ENCODE assay signal across 8 cellular contexts in genomic region chr17:75034236-75034908, GRCh38. TPM values are rescaled to one million over a fixed set of nuclear protein-coding genes. Genes with fewer than 3 reads are reported as not detected.
DNase-seq lines count a peak whose midpoint lies in the region; ATAC-seq and TF ChIP-seq lines count a peak whose summit lies in the region.

No MANE protein-coding gene starts in this region.

- dilution Hi-C loops in IMR-90 (cut with HindIII; ENCODE audit: low sequenced_read_pairs, unreplicated experiment), result no loop called here

- in situ Hi-C loops in IMR-90 (cut with MboI; ENCODE audit: low sequenced_read_pairs), result no loop called here

- no peaks in the 10 kb centered on the region for H3K27me3 ChIP-seq in CD4-positive, CD25-positive, alpha-beta regulatory T cell (ENCODE audit: control insufficient read depth, insufficient read depth, low read length)
- H3K27me3 ChIP-seq in IMR-90 (ENCODE audit: control insufficient read depth, insufficient read depth, low read length), result no peaks in the 10 kb centered on the region
- no peaks in the 10 kb centered on the region for H3K27me3 ChIP-seq in mucosa of rectum (ENCODE audit: control insufficient read depth in 2 of 2, insufficient read depth in 2 of 2, low read length in 2 of 2)

- peak overlapping the region; percentile 90 for H2AK9ac ChIP-seq in IMR-90 (replicated peaks; ENCODE audit: low read depth, low read length, poor library complexity)

- peak overlapping the region; percentile 100 for H2AFZ ChIP-seq in IMR-90 (replicated peaks; ENCODE audit: low read length, poor library complexity)

- H3K79me1 ChIP-seq in IMR-90 (ENCODE audit: low read depth in 1 of 2, low read length in 2 of 2), result peaks cover 0 to 4% of the 10 kb centered on the region in 2 experiments; a peak in 1 of 4 replicates

- H3K9ac ChIP-seq in IMR-90 (ENCODE audit: low read depth, low read length) (peak overlapping the region; percentile 71), mucosa of rectum (ENCODE audit: low read depth in 1 of 2, low read length in 2 of 2) (peak overlapping the region; percentile 71 to 81)

- peaks cover 14 to 65% (median 33%) of the 10 kb centered on the region in 4 donors for H3K4me1 Mint-ChIP-seq in CD4-positive, CD25-positive, alpha-beta regulatory T cell

- H2BK120ac ChIP-seq in IMR-90 (ENCODE audit: low read depth, low read length), result peak overlapping the region; percentile 77

- H2BK20ac ChIP-seq in IMR-90 (ENCODE audit: low read depth, low read length), result peak overlapping the region; percentile 10; the same call in 1 of the 2 replicates

- H3K4me3 ChIP-seq in CD4-positive, CD25-positive, alpha-beta regulatory T cell (ENCODE audit: low read depth, low read length), result peak overlapping the region; percentile 65
- H3K4me3 ChIP-seq in IMR-90 (ENCODE audit: insufficient read depth, low read depth, low read length) (peak overlapping the region; percentile 70), mucosa of rectum (ENCODE audit: low read length in 2 of 2) (peak overlapping the region; percentile 78 to 79)

- TF ChIP-seq POLR2A in IMR-90 (IDR thresholded peaks at IDR 0.05; ENCODE audit: low read depth, low read length), result no peak
- TF ChIP-seq POLR2A in erythroblast (IDR thresholded peaks at IDR 0.05; ENCODE audit: low read length), result peak; percentile 13

- peak overlapping the region; percentile 2; the same call in 1 of the 2 replicates for H3K18ac ChIP-seq in IMR-90 (ENCODE audit: low read depth, low read length)

- peaks cover 2% of the 10 kb centered on the region for H3K36me3 ChIP-seq in CD4-positive, CD25-positive, alpha-beta regulatory T cell (ENCODE audit: control insufficient read depth, insufficient read depth, low read length)
- H3K36me3 ChIP-seq in IMR-90 (ENCODE audit: control insufficient read depth, insufficient read depth, low read length) (peaks cover 7% of the 10 kb centered on the region), mucosa of rectum (ENCODE audit: control insufficient read depth in 2 of 2, insufficient read depth in 2 of 2, low read length in 2 of 2) (peaks cover 6 to 12% of the 10 kb centered on the region in 2 donors)

- peak overlapping the region; percentile 2; the same call in 1 of the 2 replicates for H4K5ac ChIP-seq in IMR-90 (ENCODE audit: low read depth, low read length)

- peak overlapping the region; percentile 84 for H3K23ac ChIP-seq in IMR-90 (ENCODE audit: low read depth, low read length)

- H4K91ac ChIP-seq in IMR-90 (ENCODE audit: insufficient read depth, low read depth, low read length), result peak overlapping the region; percentile 62

- 0% methylated on average over 23 of the region's 43 CpGs; no CpG with 5 or more reads in 1 of the 2 experiments for WGBS in IMR-90 (ENCODE audit: extremely low coverage in 2 of 2, insufficient read length in 1 of 2), 2 experiments

- peak overlapping the region in 1 of 2 experiments; percentile 87; a peak in 2 of 4 replicates for H4K8ac ChIP-seq in IMR-90 (ENCODE audit: low read depth in 2 of 2, low read length in 2 of 2)

- H2BK15ac ChIP-seq in IMR-90 (ENCODE audit: low read depth, low read length), result peak overlapping the region; percentile 11; the same call in 1 of the 3 replicates

- H3K36me3 Mint-ChIP-seq in CD4-positive, CD25-positive, alpha-beta regulatory T cell, result peaks cover 10% of the 10 kb centered on the region

- no TSS peak for BruUV-seq in IMR-90 (replicated peaks; lab: Mats Ljungman, UMichigan)

- H3K56ac ChIP-seq in IMR-90 (ENCODE audit: extremely low read depth, insufficient read depth, low read length), result peak overlapping the region; percentile 72

- H2BK5ac ChIP-seq in IMR-90 (ENCODE audit: low read depth, low read length, poor library complexity, severe bottlenecking), result peak overlapping the region; percentile 77

- CTCF ChIA-PET in IMR-90 (lab: Yijun Ruan, JAX), result interaction anchor here (0.9 to 1.5 kb wide), 3 partner anchors 15 to 80 kb away, joined by 3 to 4 read pairs (median 3); no protein-coding TSS in a partner anchor

- TF ChIP-seq CTCF in IMR-90 (conservative IDR thresholded peaks at IDR 0.05; ENCODE audit: low read depth, low read length), result no peak

- H4K20me1 ChIP-seq in IMR-90 (ENCODE audit: insufficient read depth, low read length), result peaks cover 10% of the 10 kb centered on the region

- peak overlapping the region; percentile 67 for H3K4ac ChIP-seq in IMR-90 (ENCODE audit: low read depth, low read length)

- peak; percentile 60 to 87 (median 80) for DNase-seq in CD4-positive, CD25-positive, alpha-beta regulatory T cell
- DNase-seq in IMR-90, result peak; percentile 85
- DNase-seq in OCI-M1 (lab: John Stamatoyannopoulos, UW), result peak; percentile 98
- DNase-seq in activated T-cell treated with anti-CD3 and anti-CD28 coated beads, Interleukin-2, amount 50 U/mL, for 1 hour, result peak; percentile 82
- peak; percentile 95 to 96 for DNase-seq in erythroblast (lab: John Stamatoyannopoulos, UW)
- DNase-seq in stimulated activated CD8-positive, alpha-beta memory T cell treated with anti-CD3 and anti-CD28 coated beads, Interleukin-4, amount 100 ng/mL, for 1 hour (ENCODE audit: low read depth in 2 of 2, low spot score in 1 of 2), result peak; percentile 57

- H3K27me3 Mint-ChIP-seq in CD4-positive, CD25-positive, alpha-beta regulatory T cell, result peaks cover 33% of the 10 kb centered on the region

- no peaks in the 10 kb centered on the region for H3K9me3 ChIP-seq in CD4-positive, CD25-positive, alpha-beta regulatory T cell (ENCODE audit: control insufficient read depth in 2 of 2, low read length in 2 of 2)
- H3K9me3 ChIP-seq in IMR-90 (ENCODE audit: control insufficient read depth, insufficient read depth, low read length), result peaks cover 4% of the 10 kb centered on the region; the same call in 1 of the 2 replicates
- no peaks in the 10 kb centered on the region for H3K9me3 ChIP-seq in mucosa of rectum (ENCODE audit: control insufficient read depth in 2 of 2, low read length in 2 of 2)

- H2AK5ac ChIP-seq in IMR-90 (ENCODE audit: low read depth, low read length), result peak overlapping the region; percentile 5; the same call in 1 of the 2 replicates

- H3K4me1 ChIP-seq in CD4-positive, CD25-positive, alpha-beta regulatory T cell (ENCODE audit: control insufficient read depth, insufficient read depth, low read length, poor library complexity, severe bottlenecking), result peaks cover 48% of the 10 kb centered on the region
- H3K4me1 ChIP-seq in IMR-90 (ENCODE audit: control insufficient read depth, insufficient read depth, low read length), result peaks cover 2% of the 10 kb centered on the region
- peaks cover 28 to 34% of the 10 kb centered on the region in 2 donors for H3K4me1 ChIP-seq in mucosa of rectum (ENCODE audit: control insufficient read depth in 2 of 2, insufficient read depth in 2 of 2, low read length in 2 of 2)

- H3K9me1 ChIP-seq in IMR-90 (ENCODE audit: insufficient read depth, low read length), result peaks cover 13% of the 10 kb centered on the region; the same call in 1 of the 2 replicates

- peak overlapping the region; percentile 93 to 96 (median 95) for H3K4me3 Mint-ChIP-seq in CD4-positive, CD25-positive, alpha-beta regulatory T cell

- peak overlapping the region; percentile 97 to 99 (median 99) for H3K27ac Mint-ChIP-seq in CD4-positive, CD25-positive, alpha-beta regulatory T cell

- ATAC-seq in CD4-positive, CD25-positive, alpha-beta regulatory T cell (ENCODE audit: low read depth in 2 of 2), result peak; percentile 24 to 31
- ATAC-seq in GM21390 (IDR thresholded peaks at IDR 0.05; ENCODE audit: unreplicated experiment) (peak; percentile 50), IMR-90 (ENCODE audit: low read depth) (peak; percentile 61)

- TF ChIP-seq RAD21 in IMR-90 (IDR thresholded peaks at IDR 0.05; ENCODE audit: low read length), result no peak

- H3K4me2 ChIP-seq in IMR-90 (ENCODE audit: low read depth, low read length), result peak overlapping the region; percentile 73

- H3K9me3 Mint-ChIP-seq in CD4-positive, CD25-positive, alpha-beta regulatory T cell, result peaks cover 0 to 9% (median 0%) of the 10 kb centered on the region in 7 donors

- intact Hi-C loops in IMR-90 (cut with micrococcal nuclease), result no loop called here

- H3K14ac ChIP-seq in IMR-90 (replicated peaks; ENCODE audit: low read depth, low read length), result peak overlapping the region; percentile 91

- peak overlapping the region; percentile 67 for H3K27ac ChIP-seq in CD4-positive, CD25-positive, alpha-beta regulatory T cell (ENCODE audit: insufficient read depth, low read length, poor library complexity, severe bottlenecking)
- H3K27ac ChIP-seq in IMR-90 (ENCODE audit: insufficient read depth, low read length) (peak overlapping the region; percentile 73), mucosa of rectum (ENCODE audit: low read depth in 2 of 2, low read length in 2 of 2) (peak overlapping the region; percentile 73 to 85)

- POLR2A ChIA-PET in IMR-90 (lab: Charles Lee; ENCODE audit: unreplicated experiment), result interaction anchor here (0.5 to 1.1 kb wide), 3 partner anchors 22 to 46 kb away, joined by 3 to 7 read pairs (median 4); partner anchors contain the start of gene MRPL58

RNA-seq across cellular contexts. Expression of gene ATP5PD, which starts 12.4 kb away (rescaled TPM):
- 139 TPM for total RNA-seq in CD4-positive, CD25-positive, alpha-beta regulatory T cell
- polyA plus RNA-seq in CD4-positive, CD25-positive, alpha-beta regulatory T cell, result 100 to 1,000 TPM; 410 to 536 (median 467) TPM
- total RNA-seq in IMR-90 (2012; rRNA removed), result 365 and 373 TPM in 2 replicates
- 331 and 425 TPM in 2 replicates for polyA plus RNA-seq in IMR-90 (2012; rRNA removed)
- 109 and 263 TPM in 2 replicates for polyA plus RNA-seq in IMR-90 (2012; cell fraction: cytosol; rRNA removed)
- 38.0 and 159 TPM in 2 replicates for polyA plus RNA-seq in IMR-90 (2012; cell fraction: nucleus; rRNA removed; ENCODE audit: low replicate concordance)

RNA-seq across cellular contexts. Expression of gene KCTD2, which starts 12.7 kb away (rescaled TPM):
- 23.4 TPM for total RNA-seq in CD4-positive, CD25-positive, alpha-beta regulatory T cell
- 1 to 10 TPM; 5.8 to 10.0 (median 8.1) TPM for polyA plus RNA-seq in CD4-positive, CD25-positive, alpha-beta regulatory T cell
- 9.1 and 9.4 TPM in 2 replicates for total RNA-seq in IMR-90 (2012; rRNA removed)
- polyA plus RNA-seq in IMR-90 (2012; rRNA removed), result 18.3 and 18.4 TPM in 2 replicates
- polyA plus RNA-seq in IMR-90 (2012; cell fraction: cytosol; rRNA removed), result 10.8 and 16.4 TPM in 2 replicates
- polyA plus RNA-seq in IMR-90 (2012; cell fraction: nucleus; rRNA removed; ENCODE audit: low replicate concordance), result 9.9 and 12.6 TPM in 2 replicates

RNA-seq across cellular contexts. Expression of gene MRPL58, which starts 21.9 kb away (rescaled TPM):
- total RNA-seq in CD4-positive, CD25-positive, alpha-beta regulatory T cell, result 25.7 TPM
- 10 to 100 TPM; 64.0 to 95.8 (median 74.6) TPM for polyA plus RNA-seq in CD4-positive, CD25-positive, alpha-beta regulatory T cell
- 42.5 and 53.9 TPM in 2 replicates for total RNA-seq in IMR-90 (2012; rRNA removed)
- 49.0 and 53.0 TPM in 2 replicates for polyA plus RNA-seq in IMR-90 (2012; rRNA removed)
- 72.6 and 78.2 TPM in 2 replicates for polyA plus RNA-seq in IMR-90 (2012; cell fraction: cytosol; rRNA removed)
- polyA plus RNA-seq in IMR-90 (2012; cell fraction: nucleus; rRNA removed; ENCODE audit: low replicate concordance), result 21.8 and 25.5 TPM in 2 replicates

RNA-seq across cellular contexts. Expression of gene CDR2L, which starts 46.9 kb away (rescaled TPM):
- total RNA-seq in CD4-positive, CD25-positive, alpha-beta regulatory T cell, result not detected
- polyA plus RNA-seq in CD4-positive, CD25-positive, alpha-beta regulatory T cell, result under 1 TPM in 2 of 4 donors, not detected in 2; 0.05 to 0.09 TPM
- total RNA-seq in IMR-90 (2012; rRNA removed), result 5.6 and 5.7 TPM in 2 replicates
- 18.9 and 23.2 TPM in 2 replicates for polyA plus RNA-seq in IMR-90 (2012; rRNA removed)
- polyA plus RNA-seq in IMR-90 (2012; cell fraction: cytosol; rRNA removed), result 14.2 and 21.1 TPM in 2 replicates
- 12.6 and 30.3 TPM in 2 replicates for polyA plus RNA-seq in IMR-90 (2012; cell fraction: nucleus; rRNA removed; ENCODE audit: low replicate concordance)

RNA-seq across cellular contexts. Expression of gene SLC16A5, which starts 53.4 kb away (rescaled TPM):
- total RNA-seq in CD4-positive, CD25-positive, alpha-beta regulatory T cell, result 9.3 TPM
- polyA plus RNA-seq in CD4-positive, CD25-positive, alpha-beta regulatory T cell, result 1 to 10 TPM; 1.3 to 2.6 (median 2.0) TPM
- total RNA-seq in IMR-90 (2012; rRNA removed), result 1.1 and 1.8 TPM in 2 replicates
- polyA plus RNA-seq in IMR-90 (2012; rRNA removed), result 5.9 and 7.1 TPM in 2 replicates
- polyA plus RNA-seq in IMR-90 (2012; cell fraction: cytosol; rRNA removed), result 1.9 and 9.5 TPM in 2 replicates
- 19.4 and 39.3 TPM in 2 replicates for polyA plus RNA-seq in IMR-90 (2012; cell fraction: nucleus; rRNA removed; ENCODE audit: low replicate concordance)

Comparison
In these comparisons a context has a peak if more than half of its experiments do, and no peak if none do; other contexts are left out.
1. Peak in every context shown above with its lines: DNase-seq, ATAC-seq, H3K4me3 ChIP-seq and H3K27ac ChIP-seq.